In the genomic region with DNA sequence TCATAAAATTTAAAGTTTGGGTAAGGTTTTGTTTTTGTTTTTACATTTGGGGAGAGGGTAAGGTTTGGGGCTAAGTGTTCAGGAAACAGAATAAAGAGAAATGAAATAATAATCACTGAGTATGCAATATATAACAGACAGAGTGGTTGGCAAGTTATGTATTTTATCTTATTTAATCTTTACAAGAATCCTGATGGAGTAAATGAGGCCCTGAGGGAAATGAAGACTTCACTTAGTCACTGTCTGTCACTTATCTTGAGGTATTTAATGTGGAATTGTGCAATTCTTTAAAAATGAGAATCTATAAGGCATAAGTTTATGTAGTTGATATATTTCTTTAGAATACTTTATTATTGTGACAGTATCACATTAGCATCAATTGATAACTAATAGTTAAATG, we compare ENCODE assay signal across 23 cellular contexts. TPM values are rescaled to one million over a fixed set of nuclear protein-coding genes. Genes with fewer than 3 reads are reported as not detected.
A peak's percentile ranks its signal among the peaks of the same experiment; 100 is the strongest.
DNase-seq lines count a peak whose midpoint lies in the region; ATAC-seq and TF ChIP-seq lines count a peak whose summit lies in the region.
"Had no signal": no experiment of that assay in that cellular context is flagged by ENCODE, and none has a peak within 500 bp of the region (broad histone marks: within the 10 kb centered on the region; RNA-seq: fewer than 3 reads in every experiment).

No MANE protein-coding gene starts in this region.

- no peaks in the 10 kb centered on the region for H3K36me3 Mint-ChIP-seq in osteocyte (ENCODE audit: unreplicated experiment)
- H3K36me3 Mint-ChIP-seq in type B pancreatic cell, result no peaks in the 10 kb centered on the region
- H3K36me3 Mint-ChIP-seq: CD8-positive, alpha-beta memory T cell had no signal

- peak; percentile 32 for DNase-seq in EL
- peak; percentile 27 for DNase-seq in PC-3
- peak; percentile 25 for DNase-seq in mammary epithelial cell
- DNase-seq in osteocyte (ENCODE audit: extremely low spot score, unreplicated experiment), result no peak
- DNase-seq in Kasumi-1 (lab: John Stamatoyannopoulos, UW), result no peak
- DNase-seq in anterior cingulate cortex (lab: John Stamatoyannopoulos, UW), result no peak
- DNase-seq in NCI-H187 (lab: John Stamatoyannopoulos, UW), result no peak
- no peak for DNase-seq in type B pancreatic cell (ENCODE audit: extremely low spot score, unreplicated experiment)
- DNase-seq: C1 segment of cervical spinal cord; CD8-positive, alpha-beta memory T cell; DMS79; H9; IMR-90; NCI-H1092 treated with DMSO at 0.1 percent for 48 hours; NCI-H146; NCI-H2081 treated with DMSO at 0.1 percent for 48 hours; NCI-H510A; NCI-H82; SJCRH30; SW 1271 had no signal

- H3K36me3 ChIP-seq in PC-3 (ENCODE audit: low read depth, low read length), result no peaks in the 10 kb centered on the region
- no peaks in the 10 kb centered on the region for H3K36me3 ChIP-seq in mammary epithelial cell (ENCODE audit: insufficient read depth, low read length)
- H3K36me3 ChIP-seq: SJCRH30 had no signal

- dilution Hi-C loops in mammary epithelial cell (cut with HindIII; ENCODE audit: low sequenced_read_pairs), result no loop called here

- H3K4me3 ChIP-seq in PC-3 (ENCODE audit: low read length), result no peak overlapping the region
- H3K4me3 ChIP-seq in mammary epithelial cell (replicated peaks in 1 of 3; ENCODE audit: insufficient read depth in 1 of 3, low read depth in 2 of 3, low read length in 3 of 3), result no peak overlapping the region
- H3K4me3 ChIP-seq: A549, SJCRH30 had no signal

- H3K9ac ChIP-seq in PC-3 (ENCODE audit: low read length), result no peak overlapping the region
- no peak overlapping the region for H3K9ac ChIP-seq in mammary epithelial cell (ENCODE audit: insufficient read depth, low read length)

- intact Hi-C loops in PC-3 (cut with micrococcal nuclease) (no loop called here), mammary epithelial cell (cut with micrococcal nuclease) (no loop called here)

- H3K27ac ChIP-seq in PC-3 (ENCODE audit: low read length), result no peak overlapping the region
- H3K27ac ChIP-seq in mammary epithelial cell (ENCODE audit: insufficient read depth, low read depth, low read length), result no peak overlapping the region
- H3K27ac ChIP-seq: A549, HL-60, SJCRH30 had no signal

- H4K20me1 ChIP-seq in PC-3 (ENCODE audit: low read length) (no peaks in the 10 kb centered on the region), mammary epithelial cell (ENCODE audit: insufficient read depth, low read length) (no peaks in the 10 kb centered on the region)

- no peaks in the 10 kb centered on the region for H3K27me3 Mint-ChIP-seq in osteocyte (ENCODE audit: unreplicated experiment)
- H3K27me3 Mint-ChIP-seq in type B pancreatic cell, result no peaks in the 10 kb centered on the region

- TF ChIP-seq CTCF in PC-3 (conservative IDR thresholded peaks at IDR 0.05; ENCODE audit: low read depth, low read length), result no peak
- TF ChIP-seq CTCF in mammary epithelial cell (conservative IDR thresholded peaks at IDR 0.05 in 1 of 2, IDR thresholded peaks at IDR 0.05 in 1 of 2; ENCODE audit: extremely low read depth in 1 of 2, insufficient read depth in 1 of 2, low read depth in 1 of 2, low read length in 2 of 2), result no peak
- TF ChIP-seq CTCF in osteocyte (IDR thresholded peaks at IDR 0.05), result no peak
- no peak for TF ChIP-seq CTCF in type B pancreatic cell (conservative IDR thresholded peaks at IDR 0.05)

- no peaks in the 10 kb centered on the region for H3F3A ChIP-seq in PC-3 (ENCODE audit: low read length, unreplicated experiment)

- H3K9me3 ChIP-seq in PC-3 (ENCODE audit: low read length) (no peaks in the 10 kb centered on the region), mammary epithelial cell (replicated peaks; ENCODE audit: insufficient read depth, low read length) (no peaks in the 10 kb centered on the region)
- H3K9me3 ChIP-seq: A549, SJCRH30 had no signal

- in situ Hi-C loops in mammary epithelial cell (cut with MboI; ENCODE audit: low sequenced_read_pairs in 2 of 2), result no loop called here

- peak overlapping the region; percentile 10 for H3K27ac Mint-ChIP-seq in osteocyte (ENCODE audit: unreplicated experiment)
- no peak overlapping the region for H3K27ac Mint-ChIP-seq in type B pancreatic cell
- H3K27ac Mint-ChIP-seq: CD8-positive, alpha-beta memory T cell; H9 had no signal

- no peak; the same call in 1 of the 2 replicates for ATAC-seq in PC-3
- ATAC-seq: A549 had no signal

- no peaks in the 10 kb centered on the region for H3K9me3 Mint-ChIP-seq in osteocyte (ENCODE audit: unreplicated experiment)
- no peaks in the 10 kb centered on the region for H3K9me3 Mint-ChIP-seq in type B pancreatic cell
- H3K9me3 Mint-ChIP-seq: CD8-positive, alpha-beta memory T cell; H9 had no signal

- CTCF ChIA-PET in PC-3 (lab: Charles Lee) (no interaction called here), mammary epithelial cell (lab: Charles Lee; ENCODE audit: low non-redundant PET) (no interaction called here)

- no peaks in the 10 kb centered on the region for H3K27me3 ChIP-seq in PC-3 (ENCODE audit: low read length)
- no peaks in the 10 kb centered on the region for H3K27me3 ChIP-seq in mammary epithelial cell (ENCODE audit: insufficient read depth, low read length)
- H3K27me3 ChIP-seq: SJCRH30 had no signal

- H3K4me2 ChIP-seq in PC-3 (ENCODE audit: low read length) (no peak overlapping the region), mammary epithelial cell (ENCODE audit: insufficient read depth, low read depth, low read length) (no peak overlapping the region)
- H3K4me2 ChIP-seq: A549 had no signal

- no peaks in the 10 kb centered on the region for H3K9me2 ChIP-seq in PC-3 (replicated peaks; ENCODE audit: low read length)

- H3K4me1 ChIP-seq in PC-3 (ENCODE audit: insufficient read depth, low read length) (no peaks in the 10 kb centered on the region; the same call in 1 of the 2 replicates), mammary epithelial cell (ENCODE audit: insufficient read depth, low read length) (peaks cover 23% of the 10 kb centered on the region)

- H3K4me1 Mint-ChIP-seq in osteocyte (ENCODE audit: unreplicated experiment), result peaks cover 54% of the 10 kb centered on the region
- H3K4me1 Mint-ChIP-seq in type B pancreatic cell (ENCODE audit: unreplicated experiment), result no peaks in the 10 kb centered on the region
- H3K4me1 Mint-ChIP-seq: CD8-positive, alpha-beta memory T cell; H9 had no signal

- POLR2A ChIA-PET in PC-3 (lab: Charles Lee; ENCODE audit: unreplicated experiment), result no interaction called here

- H3K4me3 Mint-ChIP-seq in osteocyte (ENCODE audit: unreplicated experiment) (no peak overlapping the region), type B pancreatic cell (no peak overlapping the region)
- H3K4me3 Mint-ChIP-seq: CD8-positive, alpha-beta memory T cell; H9 had no signal

- H2AFZ ChIP-seq in PC-3 (ENCODE audit: low read length) (no peak overlapping the region), mammary epithelial cell (ENCODE audit: low read depth, low read length) (no peak overlapping the region)

- BruUV-seq in PC-3 (replicated peaks; lab: Mats Ljungman, UMichigan), result no TSS peak
- no TSS peak for BruUV-seq in mammary epithelial cell (replicated peaks; lab: Mats Ljungman, UMichigan)

- H3K79me2 ChIP-seq in PC-3 (ENCODE audit: low read length) (no peaks in the 10 kb centered on the region), mammary epithelial cell (ENCODE audit: insufficient read depth, low read length) (no peaks in the 10 kb centered on the region)

RNA-seq across cellular contexts. Expression of gene TEK, which starts 48.1 kb away (rescaled TPM):
- 0.07 TPM in 1 of 2 replicates, not detected in the other for total RNA-seq in PC-3 (2014; rRNA removed)
- total RNA-seq in mammary epithelial cell, result under 1 TPM in 1 of 2 donors, not detected in 1; 0.09 TPM
- 0.02 TPM for polyA plus RNA-seq in mammary epithelial cell
- not detected for polyA minus RNA-seq in mammary epithelial cell
- total RNA-seq in osteocyte, result 1.3 and 1.6 TPM in 2 replicates
- 0.63 and 0.74 TPM in 2 replicates for total RNA-seq in type B pancreatic cell (ENCODE audit: low replicate concordance)
- total RNA-seq: CD8-positive, alpha-beta memory T cell; G401 had no signal
- polyA plus RNA-seq: CD8-positive, alpha-beta memory T cell had no signal

Comparison
In these comparisons a context has a peak if more than half of its experiments do, and no peak if none do; other contexts are left out.
1. DNase-seq: peak in EL (single experiment), PC-3 (single experiment) and mammary epithelial cell (single experiment); none in osteocyte (single experiment), Kasumi-1 (0 of 2), anterior cingulate cortex (0 of 58), NCI-H187 (0 of 2) and type B pancreatic cell (single experiment).